23 cellular contexts compared by ENCODE assay signal in the genomic region with DNA sequence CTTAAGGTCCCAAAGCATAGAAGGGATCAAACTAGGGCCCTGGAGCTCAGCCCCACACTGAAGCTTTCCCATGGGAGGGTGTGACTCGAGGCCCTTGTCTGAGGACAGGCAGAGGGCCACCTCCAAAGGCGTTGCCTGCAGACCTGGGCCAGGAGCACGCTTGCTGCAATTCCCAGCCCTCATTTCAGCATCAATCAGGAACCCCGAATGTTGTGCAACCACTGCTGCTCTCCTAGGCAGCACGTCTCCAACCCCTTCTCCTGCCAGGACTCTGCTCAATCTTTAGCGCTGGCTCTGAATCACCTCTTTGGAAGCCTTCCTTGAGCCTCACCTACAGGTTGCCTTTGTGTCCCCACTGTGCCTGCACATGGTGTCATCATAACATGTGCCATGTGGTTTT. TPM values are rescaled to one million over a fixed set of nuclear protein-coding genes. Genes with fewer than 3 reads are reported as not detected.
DNase-seq lines count a peak whose midpoint lies in the region; ATAC-seq and TF ChIP-seq lines count a peak whose summit lies in the region.
"Had no signal": no experiment of that assay in that cellular context is flagged by ENCODE, and none has a peak within 500 bp of the region (broad histone marks: within the 10 kb centered on the region; RNA-seq: fewer than 3 reads in every experiment).

No MANE protein-coding gene starts in this region.

- no peaks in the 10 kb centered on the region for H3K36me3 ChIP-seq in lower lobe of right lung
- H3K36me3 ChIP-seq: Peyer's patch had no signal

- H3K27ac Mint-ChIP-seq in activated CD4-positive, alpha-beta T cell treated with anti-CD3 and anti-CD28 coated beads for 36 hours = no peak overlapping the region
- H3K27ac Mint-ChIP-seq: CD8-positive, alpha-beta memory T cell had no signal

- CTCF ChIA-PET in activated CD4-positive, alpha-beta T cell treated with anti-CD3 and anti-CD28 coated beads for 36 hours (lab: Charles Lee) = no interaction called here

- no peak overlapping the region for H3K4me3 ChIP-seq in lower lobe of right lung
- H3K4me3 ChIP-seq: Peyer's patch had no signal

- H3K27me3 ChIP-seq in lower lobe of right lung (ENCODE audit: low read depth) = no peaks in the 10 kb centered on the region
- H3K27me3 ChIP-seq: Peyer's patch had no signal

- POLR2A ChIA-PET in activated CD4-positive, alpha-beta T cell treated with anti-CD3 and anti-CD28 coated beads for 36 hours (lab: Charles Lee) = interaction anchor here (0.6 kb wide), 1 partner anchor 166 kb away, joined by 7 read pairs; no protein-coding TSS in a partner anchor

- H3K4me1 Mint-ChIP-seq in activated CD4-positive, alpha-beta T cell treated with anti-CD3 and anti-CD28 coated beads for 36 hours = peaks cover 10% of the 10 kb centered on the region

- no peak overlapping the region for H3K4me3 Mint-ChIP-seq in activated CD4-positive, alpha-beta T cell treated with anti-CD3 and anti-CD28 coated beads for 36 hours
- H3K4me3 Mint-ChIP-seq: CD8-positive, alpha-beta memory T cell had no signal

- intact Hi-C loops in lower lobe of right lung (cut with DNase I) = no loop called here
- intact Hi-C loops in activated CD4-positive, alpha-beta T cell treated with anti-CD3 and anti-CD28 coated beads for 36 hours (cut with DNase I, micrococcal nuclease) = no loop called here

- peak; percentile 36 to 37 for ATAC-seq in lower lobe of right lung
- ATAC-seq in activated CD4-positive, alpha-beta T cell treated with anti-CD3 and anti-CD28 coated beads for 36 hours = no peak
- ATAC-seq: SK-N-SH treated with all-trans-retinoic acid at 6 μM for 48 hours had no signal

- peaks cover 5% of the 10 kb centered on the region for H3K4me1 ChIP-seq in lower lobe of right lung

- H3K27ac ChIP-seq in epithelial cell of prostate (peak overlapping the region; percentile 34), lower lobe of right lung (no peak overlapping the region)
- H3K27ac ChIP-seq: C4-2B, Peyer's patch had no signal

- TF ChIP-seq CTCF in lower lobe of right lung (IDR thresholded peaks at IDR 0.05) = no peak

- H3K27me3 Mint-ChIP-seq in activated CD4-positive, alpha-beta T cell treated with anti-CD3 and anti-CD28 coated beads for 36 hours = no peaks in the 10 kb centered on the region

- no peaks in the 10 kb centered on the region for H3K36me3 Mint-ChIP-seq in activated CD4-positive, alpha-beta T cell treated with anti-CD3 and anti-CD28 coated beads for 36 hours (ENCODE audit: low read depth)
- H3K36me3 Mint-ChIP-seq: CD8-positive, alpha-beta memory T cell had no signal

- H3K9me3 ChIP-seq in lower lobe of right lung = no peaks in the 10 kb centered on the region
- H3K9me3 ChIP-seq: Peyer's patch had no signal

- DNase-seq in SKM-1 treated with dmso at 0.1 percent for 144 hours (lab: John Stamatoyannopoulos, UW; ENCODE audit: unreplicated experiment) (peak; percentile 10), SKM-1 (lab: John Stamatoyannopoulos, UW; ENCODE audit: unreplicated experiment) (no peak), epithelial cell of prostate (ENCODE audit: low read depth, low spot score) (no peak), lower lobe of right lung (no peak), NCI-H1694 (lab: John Stamatoyannopoulos, UW) (no peak), GM03348 (ENCODE audit: low spot score) (no peak)
- no peak for DNase-seq in activated CD4-positive, alpha-beta T cell treated with anti-CD3 and anti-CD28 coated beads for 36 hours
- DNase-seq: Calu3; CD8-positive, alpha-beta memory T cell; DMS153; GOT3; HCEC 1CT; NCI-H1092; NCI-H1436 treated with DMSO at 0.1 percent for 48 hours; NCI-H2029; NCI-H2227 treated with DMSO at 0.1 percent for 48 hours; NCI-H510A had no signal

- H3K9me3 Mint-ChIP-seq in activated CD4-positive, alpha-beta T cell treated with anti-CD3 and anti-CD28 coated beads for 36 hours (ENCODE audit: low read depth) = no peaks in the 10 kb centered on the region
- H3K9me3 Mint-ChIP-seq: CD8-positive, alpha-beta memory T cell had no signal

RNA-seq across cellular contexts. Expression of a gene that starts 14.0 kb away (rescaled TPM):
- total RNA-seq in lower lobe of right lung = 56.2 TPM
- total RNA-seq in activated CD4-positive, alpha-beta T cell treated with anti-CD3 and anti-CD28 coated beads for 36 hours = not detected
- total RNA-seq: A172; CD8-positive, alpha-beta memory T cell; G401; HT1080 had no signal

RNA-seq across cellular contexts. Expression of a gene that starts 59.6 kb away (rescaled TPM):
- total RNA-seq in lower lobe of right lung = 18.0 TPM
- total RNA-seq in activated CD4-positive, alpha-beta T cell treated with anti-CD3 and anti-CD28 coated beads for 36 hours = not detected
- total RNA-seq: A172; Calu3; CD8-positive, alpha-beta memory T cell; G401 had no signal

Comparison
In these comparisons a context has a peak if more than half of its experiments do, and no peak if none do; other contexts are left out.
1. RNA of a gene that starts 14.0 kb away (total RNA-seq): 56.2 TPM in lower lobe of right lung (single experiment); not detected in activated CD4-positive, alpha-beta T cell treated with anti-CD3 and anti-CD28 coated beads for 36 hours; every median in the first group is over 10 times any median in the second.
2. RNA of a gene that starts 59.6 kb away (total RNA-seq): 18.0 TPM in lower lobe of right lung (single experiment); not detected in activated CD4-positive, alpha-beta T cell treated with anti-CD3 and anti-CD28 coated beads for 36 hours; every median in the first group is over 10 times any median in the second.